26 cellular contexts compared by ENCODE assay signal in the genomic region with DNA sequence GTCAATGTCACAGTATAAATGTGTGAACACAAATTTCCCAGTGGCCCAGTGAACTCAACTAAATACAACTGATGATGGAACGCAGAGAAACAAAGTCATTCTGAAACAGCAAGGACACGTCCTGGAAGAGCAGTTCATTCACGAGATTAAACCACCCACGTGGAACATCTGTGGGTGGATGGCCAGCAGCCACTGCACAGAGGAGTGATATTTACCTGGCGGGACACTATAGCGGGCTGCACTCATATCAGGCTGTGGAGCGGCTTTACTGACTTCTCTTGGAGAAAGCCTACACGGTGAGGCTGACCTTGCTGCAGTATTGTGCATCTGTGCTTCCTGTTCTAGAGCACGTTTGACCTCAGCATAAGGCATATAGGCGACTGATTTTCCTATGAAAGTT.
DNase-seq lines count a peak whose midpoint lies in the region; ATAC-seq, FAIRE-seq and TF ChIP-seq lines count a peak whose summit lies in the region.
"Had no signal": no experiment of that assay in that cellular context is flagged by ENCODE, and none has a peak within 500 bp of the region (broad histone marks: within the 10 kb centered on the region; RNA-seq: fewer than 3 reads in every experiment).

No MANE protein-coding gene starts in this region.

- TF ChIP-seq RAD21 in K562 (CRISPR knock-in tag; conservative IDR thresholded peaks at IDR 0.05 in 1 of 2, IDR thresholded peaks at IDR 0.05 in 1 of 2): no peak

- POLR2A ChIA-PET in CD4-positive, alpha-beta T cell (lab: Charles Lee): interaction anchor here (0.6 kb wide), 1 partner anchor 10 kb away, joined by 3 read pairs; no protein-coding TSS in a partner anchor
- POLR2A ChIA-PET in K562 (lab: Yijun Ruan, JAX): no interaction called here

- no peak for TF ChIP-seq EP300 in K562 (IDR thresholded peaks at IDR 0.05; ENCODE audit: low read length)

- in situ Hi-C loops in K562 (cut with MboI): no loop called here

- no peak overlapping the region for H3K9ac ChIP-seq in K562 (ENCODE audit: insufficient read depth in 1 of 2, low read depth in 2 of 2, low read length in 2 of 2)
- H3K9ac ChIP-seq: parathyroid adenoma had no signal

- H3K27ac Mint-ChIP-seq in activated CD8-positive, alpha-beta memory T cell treated with anti-CD3 and anti-CD28 coated beads, Interleukin-2, amount 10 ng/mL, durations not matched to agents 7 days and 5 days: peak overlapping the region; percentile 16
- H3K27ac Mint-ChIP-seq in CD4-positive, alpha-beta T cell: peak overlapping the region; percentile 0
- peak overlapping the region in 2 of 3 donors; percentile 16 to 32 for H3K27ac Mint-ChIP-seq in IgD-negative memory B cell
- H3K27ac Mint-ChIP-seq: dendritic cell treated with granulocyte-macrophage colony-stimulating factor and Interleukin-4, amounts not matched to agents 40 ng/mL and 50 ng/mL, for 4 days; H9 had no signal

- peaks cover 15% of the 10 kb centered on the region for H3K4me1 Mint-ChIP-seq in activated CD8-positive, alpha-beta memory T cell treated with anti-CD3 and anti-CD28 coated beads, Interleukin-2, amount 10 ng/mL, durations not matched to agents 7 days and 5 days
- peaks cover 35% of the 10 kb centered on the region for H3K4me1 Mint-ChIP-seq in CD4-positive, alpha-beta T cell (ENCODE audit: low read depth)
- H3K4me1 Mint-ChIP-seq in IgD-negative memory B cell: peaks cover 0 to 4% (median 3%) of the 10 kb centered on the region in 3 donors

- BruUV-seq in K562 (replicated peaks; lab: Mats Ljungman, UMichigan): no TSS peak

- CTCF ChIA-PET in activated CD8-positive, alpha-beta memory T cell treated with anti-CD3 and anti-CD28 coated beads, Interleukin-2, amount 10 ng/mL, durations not matched to agents 7 days and 5 days (lab: Charles Lee): no interaction called here
- CTCF ChIA-PET in CD4-positive, alpha-beta T cell (lab: Charles Lee): no interaction called here
- CTCF ChIA-PET in K562 (lab: Yijun Ruan, JAX; ENCODE audit: low intra/inter-chr PET ratio): no interaction called here

- intact Hi-C loops in CD4-positive, alpha-beta T cell (cut with DNase I, micrococcal nuclease): no loop called here
- intact Hi-C loops in K562 (cut with micrococcal nuclease): no loop called here

- H4K20me1 ChIP-seq in K562 (replicated peaks; ENCODE audit: control insufficient read depth, insufficient read depth, low read length): no peaks in the 10 kb centered on the region

- peaks cover 56% of the 10 kb centered on the region for H3K36me3 Mint-ChIP-seq in activated CD8-positive, alpha-beta memory T cell treated with anti-CD3 and anti-CD28 coated beads, Interleukin-2, amount 10 ng/mL, durations not matched to agents 7 days and 5 days
- peaks cover 84% of the 10 kb centered on the region for H3K36me3 Mint-ChIP-seq in CD4-positive, alpha-beta T cell (ENCODE audit: low read depth)
- H3K36me3 Mint-ChIP-seq in IgD-negative memory B cell: peaks cover 9% of the 10 kb centered on the region

- DNase-seq in activated CD8-positive, alpha-beta memory T cell treated with anti-CD3 and anti-CD28 coated beads, Interleukin-2, amount 10 ng/mL, durations not matched to agents 7 days and 5 days: no peak
- no peak for DNase-seq in activated CD8-positive, alpha-beta memory T cell treated with anti-CD3 and anti-CD28 coated beads, Interleukin-2, amount 50 U/mL, for 48 hours
- DNase-seq in CD4-positive, alpha-beta T cell: no peak
- peak in 1 of 4 experiments; percentile 5 for DNase-seq in K562 (ENCODE audit: extremely low read depth in 1 of 4, low spot score in 3 of 4)
- no peak for DNase-seq in SK-N-DZ (ENCODE audit: low spot score)
- DNase-seq: AML-193, DMS53, H9, NCI-H1436, NCI-H2081, NCI-H2227 treated with DMSO at 0.1 percent for 48 hours, NCI-H526, OCI-M1, retina, small intestine, thyroid gland, uterus had no signal

- peaks cover 0 to 5% of the 10 kb centered on the region in 2 experiments; a peak in 2 of 5 replicates for H3K4me1 ChIP-seq in K562 (replicated peaks in 1 of 2; ENCODE audit: control insufficient read depth in 2 of 2, insufficient read depth in 2 of 2, low read length in 2 of 2)
- H3K4me1 ChIP-seq: parathyroid adenoma had no signal

- H3K36me3 ChIP-seq in K562 (ENCODE audit: control insufficient read depth, insufficient read depth, low read length): peaks cover 48% of the 10 kb centered on the region
- H3K36me3 ChIP-seq: uterus had no signal

- H3K9me1 ChIP-seq in K562 (ENCODE audit: control insufficient read depth, insufficient read depth, low read length): no peaks in the 10 kb centered on the region

- H3K4me3 ChIP-seq in K562: no peak overlapping the region
- H3K4me3 ChIP-seq: SJSA1, thyroid gland, uterus had no signal

- no peak overlapping the region for H2AFZ ChIP-seq in K562 (ENCODE audit: low read depth, low read length)
- H2AFZ ChIP-seq: parathyroid adenoma had no signal

- TF ChIP-seq POLR2A in K562 (conservative IDR thresholded peaks at IDR 0.05): no peak

- no peaks in the 10 kb centered on the region for H3K9me3 Mint-ChIP-seq in activated CD8-positive, alpha-beta memory T cell treated with anti-CD3 and anti-CD28 coated beads, Interleukin-2, amount 10 ng/mL, durations not matched to agents 7 days and 5 days (ENCODE audit: low read depth)
- H3K9me3 Mint-ChIP-seq in CD4-positive, alpha-beta T cell: no peaks in the 10 kb centered on the region
- H3K9me3 Mint-ChIP-seq in IgD-negative memory B cell: no peaks in the 10 kb centered on the region
- H3K9me3 Mint-ChIP-seq: dendritic cell treated with granulocyte-macrophage colony-stimulating factor and Interleukin-4, amounts not matched to agents 40 ng/mL and 50 ng/mL, for 4 days had no signal

- no peak overlapping the region for H3K4me3 Mint-ChIP-seq in activated CD8-positive, alpha-beta memory T cell treated with anti-CD3 and anti-CD28 coated beads, Interleukin-2, amount 10 ng/mL, durations not matched to agents 7 days and 5 days
- no peak overlapping the region for H3K4me3 Mint-ChIP-seq in CD4-positive, alpha-beta T cell
- H3K4me3 Mint-ChIP-seq in IgD-negative memory B cell: no peak overlapping the region
- H3K4me3 Mint-ChIP-seq: dendritic cell treated with granulocyte-macrophage colony-stimulating factor and Interleukin-4, amounts not matched to agents 40 ng/mL and 50 ng/mL, for 4 days; H9 had no signal

- no peak overlapping the region for H3K4me2 ChIP-seq in K562 (ENCODE audit: insufficient read depth, low read length)

- 71% methylated on average over 10 of the region's 10 CpGs for WGBS in K562 (ENCODE audit: insufficient coverage, low coverage, missing lambda C conversion rate)

- no peak for TF ChIP-seq CTCF in CD4-positive, alpha-beta T cell (IDR thresholded peaks at IDR 0.05)
- TF ChIP-seq CTCF in K562 (IDR thresholded peaks at IDR 0.05 in 2 of 3, conservative IDR thresholded peaks at IDR 0.05 in 1 of 3; ENCODE audit: insufficient read depth in 2 of 3, low read depth in 1 of 3, low read length in 3 of 3): no peak

- H3K27me3 ChIP-seq in CD4-positive, alpha-beta T cell (ENCODE audit: control insufficient read depth, insufficient read depth, low read length): no peaks in the 10 kb centered on the region
- H3K27me3 ChIP-seq in K562 (ENCODE audit: control insufficient read depth in 2 of 2, insufficient read depth in 2 of 2, low read length in 2 of 2): no peaks in the 10 kb centered on the region
- H3K27me3 ChIP-seq: SJSA1, thyroid gland, uterus had no signal

- no peak overlapping the region for H3K27ac ChIP-seq in CD4-positive, alpha-beta T cell (ENCODE audit: low read depth, low read length)
- H3K27ac ChIP-seq in K562 (ENCODE audit: extremely low read depth, low read depth, low read length): no peak overlapping the region; the same call in 2 of the 3 replicates
- H3K27ac ChIP-seq: parathyroid adenoma, RWPE1, SJSA1, thyroid gland had no signal

- H3K9me3 ChIP-seq in CD4-positive, alpha-beta T cell (ENCODE audit: control insufficient read depth, low read length): no peaks in the 10 kb centered on the region
- H3K9me3 ChIP-seq in K562 (replicated peaks; ENCODE audit: control insufficient read depth, insufficient read depth, low read depth, low read length): no peaks in the 10 kb centered on the region; the same call in 1 of the 2 replicates
- H3K9me3 ChIP-seq: SJSA1, thyroid gland, uterus had no signal

- FAIRE-seq in K562 (lab: Jason Lieb, UNC): peak; percentile 11
- FAIRE-seq: small intestine had no signal

- ATAC-seq in activated CD8-positive, alpha-beta memory T cell treated with anti-CD3 and anti-CD28 coated beads, Interleukin-2, amount 10 ng/mL, durations not matched to agents 7 days and 5 days: peak; percentile 30
- ATAC-seq in CD4-positive, alpha-beta T cell (ENCODE audit: poor library complexity): no peak
- ATAC-seq in K562: no peak
- no peak for ATAC-seq in HG03095 (IDR thresholded peaks at IDR 0.05; ENCODE audit: unreplicated experiment)
- no peak for ATAC-seq in GM21381 (IDR thresholded peaks at IDR 0.05; ENCODE audit: unreplicated experiment)
- ATAC-seq: activated CD4-positive, CD25-positive, alpha-beta regulatory T cell treated with anti-CD3 and anti-CD28 coated beads, Interleukin-2, amount 50 U/mL, for 24 hours; esophagus mucosa had no signal

- H3K27me3 Mint-ChIP-seq in activated CD8-positive, alpha-beta memory T cell treated with anti-CD3 and anti-CD28 coated beads, Interleukin-2, amount 10 ng/mL, durations not matched to agents 7 days and 5 days: no peaks in the 10 kb centered on the region
- H3K27me3 Mint-ChIP-seq in CD4-positive, alpha-beta T cell: no peaks in the 10 kb centered on the region
- H3K27me3 Mint-ChIP-seq in IgD-negative memory B cell: no peaks in the 10 kb centered on the region
- H3K27me3 Mint-ChIP-seq: dendritic cell treated with granulocyte-macrophage colony-stimulating factor and Interleukin-4, amounts not matched to agents 40 ng/mL and 50 ng/mL, for 4 days had no signal

- no peaks in the 10 kb centered on the region for H3K79me2 ChIP-seq in K562 (ENCODE audit: control insufficient read depth, insufficient read depth, low read length)

TF ChIP-seq in K562, 482 proteins besides CTCF, POLR2A, EP300 and RAD21:
- TF ChIP-seq EGR1 (conservative IDR thresholded peaks at IDR 0.05) (peak; percentile 26; the same call in 1 of the 2 replicates), POLR2B (IDR thresholded peaks at IDR 0.05; ENCODE audit: low read depth, partially characterized antibody) (no peak)
TF ChIP-seq in K562: peak in this region for 1.
